ENCODE assay signal across 15 cellular contexts in genomic region chr3:33202581-33203457, GRCh38. TPM values are rescaled to one million over a fixed set of nuclear protein-coding genes. Genes with fewer than 3 reads are reported as not detected.
DNase-seq lines count a peak whose midpoint lies in the region; FAIRE-seq and TF ChIP-seq lines count a peak whose summit lies in the region.
"Had no signal": no experiment of that assay in that cellular context is flagged by ENCODE, and none has a peak within 500 bp of the region (broad histone marks: within the 10 kb centered on the region; RNA-seq: fewer than 3 reads in every experiment).

No MANE protein-coding gene starts in this region.

- H3K36me3 ChIP-seq in SK-N-SH (replicated peaks in 1 of 2; ENCODE audit: control insufficient read depth in 1 of 2, insufficient read depth in 2 of 2, low read length in 1 of 2) (peaks cover 0 to 7% of the 10 kb centered on the region in 2 experiments), trophoblast cell (ENCODE audit: control insufficient read depth in 1 of 2, insufficient read depth in 2 of 2, low read length in 2 of 2) (no peaks in the 10 kb centered on the region)
- H3K36me3 ChIP-seq: uterus had no signal

- no peak overlapping the region for H3K14ac ChIP-seq in trophoblast cell (ENCODE audit: low read length)

- CTCF ChIA-PET in SK-N-SH (lab: Yijun Ruan, JAX) = interaction anchor here (1.3 kb wide), 1 partner anchor 169 kb away, joined by 3 read pairs; no protein-coding TSS in a partner anchor

- no peak overlapping the region for H3K18ac ChIP-seq in trophoblast cell (ENCODE audit: low read length)

- H3K27me3 ChIP-seq in SK-N-SH (ENCODE audit: insufficient read depth) (no peaks in the 10 kb centered on the region), trophoblast cell (ENCODE audit: insufficient read depth, low read length) (no peaks in the 10 kb centered on the region)
- H3K27me3 ChIP-seq: uterus had no signal

- H4K8ac ChIP-seq in trophoblast cell (ENCODE audit: low read depth, low read length) = no peak overlapping the region

- no peak overlapping the region for H4K91ac ChIP-seq in trophoblast cell (ENCODE audit: low read depth, low read length)

- FAIRE-seq in H54 (lab: Jason Lieb, UNC) = no peak
- FAIRE-seq: islet of Langerhans had no signal

- TF ChIP-seq CTCF in 22Rv1 (IDR thresholded peaks at IDR 0.05) (no peak), SK-N-SH (IDR thresholded peaks at IDR 0.05) (no peak), fibroblast of the aortic adventitia (IDR thresholded peaks at IDR 0.05; ENCODE audit: insufficient read depth, low read length) (no peak)

- peaks cover 0 to 15% of the 10 kb centered on the region in 2 experiments; a peak in 3 of 4 replicates for H3K4me1 ChIP-seq in SK-N-SH (ENCODE audit: control insufficient read depth in 1 of 2, insufficient read depth in 2 of 2, low read depth in 1 of 2, low read length in 1 of 2)
- H3K4me1 ChIP-seq in trophoblast cell (ENCODE audit: control insufficient read depth in 1 of 2, insufficient read depth in 2 of 2, low read length in 2 of 2) = no peaks in the 10 kb centered on the region
- H3K4me1 ChIP-seq: uterus had no signal

- TF ChIP-seq EP300 in SK-N-SH (IDR thresholded peaks at IDR 0.05; ENCODE audit: borderline replicate concordance in 1 of 2, low read depth in 1 of 2, low read length in 1 of 2) = no peak

- H3K9ac ChIP-seq in SK-N-SH = no peak overlapping the region; the same call in 1 of the 2 replicates
- H3K9ac ChIP-seq in trophoblast cell (ENCODE audit: low read length) = no peak overlapping the region

- H3K4me3 ChIP-seq in SK-N-SH (ENCODE audit: low read depth in 2 of 2, low read length in 1 of 2) = no peak overlapping the region
- no peak overlapping the region for H3K4me3 ChIP-seq in fibroblast of the aortic adventitia (ENCODE audit: low read depth, low read length)
- no peak overlapping the region for H3K4me3 ChIP-seq in trophoblast cell (ENCODE audit: low read depth, low read length)
- H3K4me3 ChIP-seq: smooth muscle cell, uterus had no signal

- no peak overlapping the region for H2BK5ac ChIP-seq in trophoblast cell (ENCODE audit: low read depth, low read length, poor library complexity)

- no peaks in the 10 kb centered on the region for H3K79me1 ChIP-seq in trophoblast cell (ENCODE audit: low read length)

- DNase-seq in SK-N-SH = no peak
- DNase-seq in fibroblast of the aortic adventitia (ENCODE audit: low read depth) = peak; percentile 12
- peak; percentile 38 to 70 for DNase-seq in trophoblast cell
- DNase-seq in NCI-H446 (lab: John Stamatoyannopoulos, UW) = no peak
- no peak for DNase-seq in H54 (ENCODE audit: insufficient read length, low spot score)
- no peak for DNase-seq in NK-92 (lab: John Stamatoyannopoulos, UW; ENCODE audit: unreplicated experiment)
- DNase-seq in foreskin melanocyte = no peak
- DNase-seq: activated gamma-delta T cell treated with Interleukin-2 at 50 U/mL for 16 hours; CD8-positive, alpha-beta T cell; Kasumi-1; NCI-H146; uterus had no signal

- 61% methylated on average over 6 of the region's 6 CpGs for WGBS in SK-N-SH (ENCODE audit: low lambda C conversion rate)
- WGBS in trophoblast cell (ENCODE audit: extremely low coverage, insufficient coverage, insufficient read length) = no CpG with 5 or more reads among the region's 6 CpGs

- no peak for TF ChIP-seq POLR2A in H54 (IDR thresholded peaks at IDR 0.05; ENCODE audit: low read depth, low read length)

- H3K23ac ChIP-seq in trophoblast cell (ENCODE audit: low read length) = no peak overlapping the region

- no peaks in the 10 kb centered on the region for H4K20me1 ChIP-seq in SK-N-SH (ENCODE audit: insufficient read depth)

- POLR2A ChIA-PET in SK-N-SH (lab: Yijun Ruan, JAX) = no interaction called here

- H2AFZ ChIP-seq in SK-N-SH (ENCODE audit: low read depth) (peak overlapping the region; percentile 67), trophoblast cell (ENCODE audit: insufficient read depth, low read length, poor library complexity) (no peak overlapping the region)

- H3K79me2 ChIP-seq in SK-N-SH (ENCODE audit: insufficient read depth) (no peaks in the 10 kb centered on the region), trophoblast cell (ENCODE audit: control insufficient read depth, insufficient read depth, low read length, poor library complexity) (no peaks in the 10 kb centered on the region)

- TF ChIP-seq RAD21 in SK-N-SH (IDR thresholded peaks at IDR 0.05; ENCODE audit: low read length) = no peak

- H2BK12ac ChIP-seq in trophoblast cell (ENCODE audit: low read length) = no peak overlapping the region

- H3F3A ChIP-seq in SK-N-SH (replicated peaks; ENCODE audit: insufficient read depth) = no peaks in the 10 kb centered on the region

- H3K9me2 ChIP-seq in SK-N-SH = no peaks in the 10 kb centered on the region

- H4K12ac ChIP-seq in trophoblast cell (ENCODE audit: low read depth, low read length) = no peak overlapping the region

- H3K9me3 ChIP-seq in SK-N-SH = peaks cover 3% of the 10 kb centered on the region; the same call in 1 of the 2 replicates
- peaks cover 1% of the 10 kb centered on the region for H3K9me3 ChIP-seq in trophoblast cell (ENCODE audit: insufficient read depth, low read depth, low read length)
- H3K9me3 ChIP-seq: uterus had no signal

- H3K4me2 ChIP-seq in SK-N-SH (peak overlapping the region; percentile 37; the same call in 1 of the 2 replicates), trophoblast cell (ENCODE audit: low read length) (no peak overlapping the region)
- H3K4me2 ChIP-seq: smooth muscle cell had no signal

- H2BK120ac ChIP-seq in trophoblast cell (ENCODE audit: insufficient read depth, low read length, poor library complexity) = no peak overlapping the region

- H2AK5ac ChIP-seq in trophoblast cell (ENCODE audit: low read length) = no peak overlapping the region

- no peak overlapping the region for H3K4ac ChIP-seq in trophoblast cell (ENCODE audit: low read depth, low read length)

- H3K27ac ChIP-seq in 22Rv1 (peak overlapping the region; percentile 48), SK-N-SH (ENCODE audit: low read depth in 2 of 2, low read length in 1 of 2) (peak overlapping the region in 1 of 2 experiments; percentile 72; a peak in 2 of 4 replicates), trophoblast cell (ENCODE audit: low read depth, low read length) (no peak overlapping the region)
- H3K27ac ChIP-seq: uterus had no signal

TF ChIP-seq in SK-N-SH, 30 proteins besides CTCF, POLR2A, EP300 and RAD21:
- TF ChIP-seq TAF1 (IDR thresholded peaks at IDR 0.05; ENCODE audit: borderline replicate concordance, low read depth, low read length) (no peak), TEAD4 (IDR thresholded peaks at IDR 0.05; ENCODE audit: borderline replicate concordance, insufficient read depth) (no peak), MAX (IDR thresholded peaks at IDR 0.05; ENCODE audit: low read depth) (no peak), CHD2 (IDR thresholded peaks at IDR 0.05; ENCODE audit: low read length, partially characterized antibody) (no peak), RXRA (IDR thresholded peaks at IDR 0.05; ENCODE audit: borderline replicate concordance, low read depth) (no peak), GATA2 (CRISPR knock-in tag; IDR thresholded peaks at IDR 0.05) (no peak), SMC3 (IDR thresholded peaks at IDR 0.05; ENCODE audit: low read depth, low read length) (no peak)
- TF ChIP-seq, protein P1, sequence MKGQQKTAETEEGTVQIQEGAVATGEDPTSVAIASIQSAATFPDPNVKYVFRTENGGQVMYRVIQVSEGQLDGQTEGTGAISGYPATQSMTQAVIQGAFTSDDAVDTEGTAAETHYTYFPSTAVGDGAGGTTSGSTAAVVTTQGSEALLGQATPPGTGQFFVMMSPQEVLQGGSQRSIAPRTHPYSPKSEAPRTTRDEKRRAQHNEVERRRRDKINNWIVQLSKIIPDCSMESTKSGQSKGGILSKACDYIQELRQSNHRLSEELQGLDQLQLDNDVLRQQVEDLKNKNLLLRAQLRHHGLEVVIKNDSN (IDR thresholded peaks at IDR 0.05; ENCODE audit: borderline replicate concordance, low read depth) = no peak

RNA-seq across cellular contexts. Expression of gene SUSD5, which starts 15.8 kb away (rescaled TPM):
- polyA plus RNA-seq in SK-N-SH (2012; rRNA removed) = 0.97 and 1.2 TPM in 2 replicates
- 0.77 and 1.3 TPM in 2 replicates for polyA plus RNA-seq in SK-N-SH (2012; cell fraction: cytosol; rRNA removed)
- 0.40 and 1.2 TPM in 2 replicates for polyA plus RNA-seq in SK-N-SH (2012; cell fraction: nucleus; rRNA removed)
- 1.8 and 2.9 TPM in 2 replicates for total RNA-seq in fibroblast of the aortic adventitia (ENCODE audit: low replicate concordance)
- 0.44 and 0.47 TPM in 2 replicates for polyA plus RNA-seq in trophoblast cell (2013)
- total RNA-seq: CD8-positive, alpha-beta T cell had no signal

Comparison
In these comparisons a context has a peak if more than half of its experiments do, and no peak if none do; other contexts are left out.
1. DNase-seq: peak in fibroblast of the aortic adventitia (single experiment) and trophoblast cell (2 of 2); none in SK-N-SH (single experiment), NCI-H446 (0 of 2), H54 (single experiment), NK-92 (single experiment) and foreskin melanocyte (single experiment).